Comparison of ENCODE assay signal across 18 cellular contexts in genomic region chr3:136186850-136187249, GRCh38. TPM values are rescaled to one million over a fixed set of nuclear protein-coding genes. Genes with fewer than 3 reads are reported as not detected.
DNase-seq lines count a peak whose midpoint lies in the region; ATAC-seq, FAIRE-seq and TF ChIP-seq lines count a peak whose summit lies in the region.
"Had no signal": no experiment of that assay in that cellular context is flagged by ENCODE, and none has a peak within 500 bp of the region (broad histone marks: within the 10 kb centered on the region; RNA-seq: fewer than 3 reads in every experiment).

No MANE protein-coding gene starts in this region.

- TF ChIP-seq POLR2A in IMR-90 (IDR thresholded peaks at IDR 0.05; ENCODE audit: low read depth, low read length) (no peak), GM12878 (IDR thresholded peaks at IDR 0.05; ENCODE audit: low read depth, low read length) (no peak), GM12892 (IDR thresholded peaks at IDR 0.05; ENCODE audit: low read depth, low read length) (no peak)

- H3K4ac ChIP-seq in IMR-90 (ENCODE audit: low read depth, low read length) = no peak overlapping the region

- H2BK15ac ChIP-seq in IMR-90 (ENCODE audit: low read depth, low read length) = no peak overlapping the region

- H3K14ac ChIP-seq in IMR-90 (replicated peaks; ENCODE audit: low read depth, low read length) = no peak overlapping the region

- peaks cover 36 to 98% (median 73%) of the 10 kb centered on the region in 4 donors for H3K4me1 Mint-ChIP-seq in CD4-positive, CD25-positive, alpha-beta regulatory T cell
- peaks cover 66 to 99% (median 93%) of the 10 kb centered on the region in 7 donors for H3K4me1 Mint-ChIP-seq in naive thymus-derived CD4-positive, alpha-beta T cell

- peak overlapping the region; percentile 67 for H3K4me3 ChIP-seq in CD4-positive, CD25-positive, alpha-beta regulatory T cell (ENCODE audit: low read depth, low read length)
- no peak overlapping the region for H3K4me3 ChIP-seq in IMR-90 (ENCODE audit: insufficient read depth, low read depth, low read length)
- H3K4me3 ChIP-seq in GM12878 = peak overlapping the region; percentile 30; the same call in 1 of the 2 replicates
- H3K4me3 ChIP-seq in naive thymus-derived CD4-positive, alpha-beta T cell (ENCODE audit: low read length) = peak overlapping the region; percentile 1
- H3K4me3 ChIP-seq: ovary had no signal

- no peak overlapping the region for H2AK9ac ChIP-seq in IMR-90 (replicated peaks; ENCODE audit: low read depth, low read length, poor library complexity)

- DNase-seq in CD4-positive, CD25-positive, alpha-beta regulatory T cell = no peak
- DNase-seq in IMR-90 = peak; percentile 17
- DNase-seq in GM12878 (ENCODE audit: low read depth, low spot score) = no peak
- no peak for DNase-seq in naive thymus-derived CD4-positive, alpha-beta T cell
- DNase-seq in NCI-H2107 (lab: John Stamatoyannopoulos, UW) = no peak
- no peak for DNase-seq in NOMO-1 treated with DMSO at 0.1 percent for 48 hours (lab: John Stamatoyannopoulos, UW; ENCODE audit: unreplicated experiment)
- DNase-seq in GM12892 (ENCODE audit: insufficient read length) = no peak
- DNase-seq: activated CD4-positive, alpha-beta T cell treated with anti-CD3 and anti-CD28 coated beads for 4 hours; AML-193; glutamatergic neuron; KG1; NCI-H1092 treated with DMSO at 0.1 percent for 48 hours; NCI-H2171 treated with DMSO at 0.1 percent for 48 hours; ovary; SIG-M5 had no signal

- SMC1A ChIA-PET in GM12878 (lab: Charles Lee; ENCODE audit: uncharacterized antibody, unreplicated experiment) = interaction anchor here (1.5 to 1.7 kb wide), 3 partner anchors 10 to 96 kb away, joined by 3 to 5 read pairs (median 3); partner anchors contain the start of gene MSL2

- no peak overlapping the region for H4K91ac ChIP-seq in IMR-90 (ENCODE audit: insufficient read depth, low read depth, low read length)

- H2AK5ac ChIP-seq in IMR-90 (ENCODE audit: low read depth, low read length) = no peak overlapping the region

- peak overlapping the region; percentile 10 for H2BK5ac ChIP-seq in IMR-90 (ENCODE audit: low read depth, low read length, poor library complexity, severe bottlenecking)

- BruUV-seq in IMR-90 (replicated peaks; lab: Mats Ljungman, UMichigan) = no TSS peak
- BruUV-seq in GM12878 (replicated peaks; lab: Mats Ljungman, UMichigan) = no TSS peak

- no peak overlapping the region for H4K8ac ChIP-seq in IMR-90 (ENCODE audit: low read depth in 2 of 2, low read length in 2 of 2)

- H3K9ac ChIP-seq in IMR-90 (ENCODE audit: low read depth, low read length) (no peak overlapping the region), GM12878 (ENCODE audit: control insufficient read depth, insufficient read depth, low read length) (no peak overlapping the region)

- peaks cover 0 to 21% of the 10 kb centered on the region in 2 experiments; a peak in 1 of 4 replicates for H3K79me1 ChIP-seq in IMR-90 (ENCODE audit: low read depth in 1 of 2, low read length in 2 of 2)

- no peak overlapping the region for H3K56ac ChIP-seq in IMR-90 (ENCODE audit: extremely low read depth, insufficient read depth, low read length)

- peaks cover 23% of the 10 kb centered on the region for H3K9me1 ChIP-seq in IMR-90 (ENCODE audit: insufficient read depth, low read length)

- RAD21 ChIA-PET in GM12878 (lab: Charles Lee; ENCODE audit: unreplicated experiment) = no interaction called here

- no peak overlapping the region for H2BK120ac ChIP-seq in IMR-90 (ENCODE audit: low read depth, low read length)

- FAIRE-seq in GM12878 (lab: Jason Lieb, UNC) (no peak), GM12892 (lab: Jason Lieb, UNC) (no peak)
- FAIRE-seq: endothelial cell of umbilical vein had no signal

- no peak for TF ChIP-seq EP300 in GM12878 (IDR thresholded peaks at IDR 0.05; ENCODE audit: borderline replicate concordance in 1 of 2, control insufficient read depth in 1 of 2, low read depth in 2 of 2, low read length in 2 of 2)

- H3K23ac ChIP-seq in IMR-90 (ENCODE audit: low read depth, low read length) = no peak overlapping the region

- H3K36me3 Mint-ChIP-seq in CD4-positive, CD25-positive, alpha-beta regulatory T cell = peaks cover 16% of the 10 kb centered on the region
- H3K36me3 Mint-ChIP-seq in naive thymus-derived CD4-positive, alpha-beta T cell = peaks cover 3 to 17% (median 4%) of the 10 kb centered on the region in 5 donors

- CTCF ChIA-PET in IMR-90 (lab: Yijun Ruan, JAX) (no interaction called here), GM12878 (lab: Yijun Ruan, JAX) (no interaction called here)
- CTCF ChIA-PET in naive thymus-derived CD4-positive, alpha-beta T cell (lab: Charles Lee) = no interaction called here

- H3K36me3 ChIP-seq in CD4-positive, CD25-positive, alpha-beta regulatory T cell (ENCODE audit: control insufficient read depth, insufficient read depth, low read length) = no peaks in the 10 kb centered on the region
- H3K36me3 ChIP-seq in IMR-90 (ENCODE audit: control insufficient read depth, insufficient read depth, low read length) = no peaks in the 10 kb centered on the region
- peaks cover 0 to 2% of the 10 kb centered on the region in 2 experiments; a peak in 1 of 4 replicates for H3K36me3 ChIP-seq in GM12878 (ENCODE audit: control insufficient read depth in 2 of 2, insufficient read depth in 2 of 2, low read length in 1 of 2)
- no peaks in the 10 kb centered on the region for H3K36me3 ChIP-seq in naive thymus-derived CD4-positive, alpha-beta T cell (ENCODE audit: control insufficient read depth in 2 of 3, insufficient read depth in 3 of 3, low read length in 3 of 3)
- H3K36me3 ChIP-seq: ovary had no signal

- intact Hi-C loops in IMR-90 (cut with micrococcal nuclease) (loop anchor here (2.0 kb wide), 1 partner anchor 36 kb away; no protein-coding TSS in a partner anchor), GM12878 (cut with micrococcal nuclease; ENCODE audit: unreplicated experiment) (no loop called here)
- intact Hi-C loops in naive thymus-derived CD4-positive, alpha-beta T cell (cut with micrococcal nuclease) = loop anchor here in 1 of 2 donors (1.0 kb wide), 1 partner anchor 7 kb away; no protein-coding TSS in a partner anchor

- no peak for TF ChIP-seq RAD21 in IMR-90 (IDR thresholded peaks at IDR 0.05; ENCODE audit: low read length)
- TF ChIP-seq RAD21 in GM12878 (IDR thresholded peaks at IDR 0.05; ENCODE audit: insufficient read depth, low read depth, low read length) = no peak

- H3K27ac Mint-ChIP-seq in CD4-positive, CD25-positive, alpha-beta regulatory T cell = no peak overlapping the region
- H3K27ac Mint-ChIP-seq in naive thymus-derived CD4-positive, alpha-beta T cell = peak overlapping the region in 7 of 9 donors; percentile 4 to 64 (median 55)

- POLR2A ChIA-PET in IMR-90 (lab: Charles Lee; ENCODE audit: unreplicated experiment) = no interaction called here
- POLR2A ChIA-PET in GM12878 (lab: Charles Lee) = interaction anchor here (0.7 to 3.9 kb wide), 2 partner anchors 10 to 341 kb away, joined by 3 to 14 read pairs; partner anchors contain the start of gene MSL2
- POLR2A ChIA-PET in naive thymus-derived CD4-positive, alpha-beta T cell (lab: Charles Lee) = interaction anchor here (1.0 to 3.3 kb wide), 3 partner anchors 7 to 69 kb away, joined by 3 to 24 read pairs (median 5); partner anchors contain the start of gene MSL2

- TF ChIP-seq CTCF in IMR-90 (conservative IDR thresholded peaks at IDR 0.05; ENCODE audit: low read depth, low read length) = no peak
- no peak for TF ChIP-seq CTCF in GM12878 (IDR thresholded peaks at IDR 0.05 in 2 of 3, conservative IDR thresholded peaks at IDR 0.05 in 1 of 3; ENCODE audit: control insufficient read depth in 2 of 3, extremely low read depth in 1 of 3, insufficient read depth in 1 of 3, low read depth in 3 of 3, low read length in 3 of 3)

- no peaks in the 10 kb centered on the region for H3K27me3 ChIP-seq in CD4-positive, CD25-positive, alpha-beta regulatory T cell (ENCODE audit: control insufficient read depth, insufficient read depth, low read length)
- H3K27me3 ChIP-seq in IMR-90 (ENCODE audit: control insufficient read depth, insufficient read depth, low read length) = no peaks in the 10 kb centered on the region
- no peaks in the 10 kb centered on the region for H3K27me3 ChIP-seq in GM12878 (replicated peaks in 1 of 2; ENCODE audit: control insufficient read depth in 2 of 2, insufficient read depth in 2 of 2, low read length in 1 of 2)
- no peaks in the 10 kb centered on the region for H3K27me3 ChIP-seq in naive thymus-derived CD4-positive, alpha-beta T cell (ENCODE audit: control insufficient read depth in 2 of 2, insufficient read depth in 2 of 2, low read length in 2 of 2)
- H3K27me3 ChIP-seq: ovary had no signal

- H3K18ac ChIP-seq in IMR-90 (ENCODE audit: low read depth, low read length) = no peak overlapping the region

- H2AFZ ChIP-seq in IMR-90 (replicated peaks; ENCODE audit: low read length, poor library complexity) (no peak overlapping the region), GM12878 (ENCODE audit: control insufficient read depth, low read depth, low read length) (no peak overlapping the region)

- H3K4me2 ChIP-seq in IMR-90 (ENCODE audit: low read depth, low read length) (no peak overlapping the region), GM12878 (ENCODE audit: control insufficient read depth, insufficient read depth) (peak overlapping the region; percentile 17; the same call in 1 of the 2 replicates)

- H4K5ac ChIP-seq in IMR-90 (ENCODE audit: low read depth, low read length) = no peak overlapping the region

- no CpG with 5 or more reads among the region's 4 CpGs for WGBS in IMR-90 (ENCODE audit: extremely low coverage in 2 of 2, insufficient read length in 1 of 2), 2 experiments
- WGBS in GM12878 (ENCODE audit: insufficient coverage, insufficient replicate concordance, low lambda C conversion rate, missing lambda C conversion rate) = 84% methylated on average over 4 of the region's 4 CpGs

- no peak overlapping the region for H2BK20ac ChIP-seq in IMR-90 (ENCODE audit: low read depth, low read length)

- peaks cover 95% of the 10 kb centered on the region for H4K20me1 ChIP-seq in IMR-90 (ENCODE audit: insufficient read depth, low read length)
- H4K20me1 ChIP-seq in GM12878 (ENCODE audit: control insufficient read depth, insufficient read depth) = peaks cover 18% of the 10 kb centered on the region

- H3K4me1 ChIP-seq in CD4-positive, CD25-positive, alpha-beta regulatory T cell (ENCODE audit: control insufficient read depth, insufficient read depth, low read length, poor library complexity, severe bottlenecking) = peaks cover 93% of the 10 kb centered on the region
- H3K4me1 ChIP-seq in IMR-90 (ENCODE audit: control insufficient read depth, insufficient read depth, low read length) = peaks cover 15% of the 10 kb centered on the region
- H3K4me1 ChIP-seq in GM12878 (ENCODE audit: control insufficient read depth, insufficient read depth, low read length) = peaks cover 10% of the 10 kb centered on the region; the same call in 1 of the 2 replicates
- peaks cover 60 to 65% of the 10 kb centered on the region in 2 donors for H3K4me1 ChIP-seq in naive thymus-derived CD4-positive, alpha-beta T cell (ENCODE audit: control insufficient read depth in 2 of 2, insufficient read depth in 2 of 2, low read length in 2 of 2)

- in situ Hi-C loops in IMR-90 (cut with MboI; ENCODE audit: low sequenced_read_pairs) = no loop called here
- in situ Hi-C loops in GM12878 (cut with MboI) = loop anchor here (5.0 kb wide), 1 partner anchor 560 kb away; no protein-coding TSS in a partner anchor

- H3K79me2 ChIP-seq in GM12878 (ENCODE audit: control insufficient read depth, insufficient read depth, low read length) = peaks cover 100% of the 10 kb centered on the region

- dilution Hi-C loops in IMR-90 (cut with HindIII; ENCODE audit: low sequenced_read_pairs, unreplicated experiment) = no loop called here

- H3K9me3 Mint-ChIP-seq in CD4-positive, CD25-positive, alpha-beta regulatory T cell = peaks cover 0 to 1% (median 0%) of the 10 kb centered on the region in 7 donors
- H3K9me3 Mint-ChIP-seq in naive thymus-derived CD4-positive, alpha-beta T cell = no peaks in the 10 kb centered on the region

- H3K9me3 ChIP-seq in CD4-positive, CD25-positive, alpha-beta regulatory T cell (ENCODE audit: control insufficient read depth in 2 of 2, low read length in 2 of 2) = no peaks in the 10 kb centered on the region
- H3K9me3 ChIP-seq in IMR-90 (ENCODE audit: control insufficient read depth, insufficient read depth, low read length) (no peaks in the 10 kb centered on the region), GM12878 (replicated peaks; ENCODE audit: control insufficient read depth, insufficient read depth, low read length) (no peaks in the 10 kb centered on the region; the same call in 2 of the 3 replicates)
- no peaks in the 10 kb centered on the region for H3K9me3 ChIP-seq in naive thymus-derived CD4-positive, alpha-beta T cell (ENCODE audit: control insufficient read depth in 2 of 3, low read length in 3 of 3)
- H3K9me3 ChIP-seq: ovary had no signal

- peak overlapping the region; percentile 23 to 100 (median 60) for H3K4me3 Mint-ChIP-seq in CD4-positive, CD25-positive, alpha-beta regulatory T cell
- peak overlapping the region in 9 of 10 donors; percentile 46 to 98 (median 78) for H3K4me3 Mint-ChIP-seq in naive thymus-derived CD4-positive, alpha-beta T cell

- ATAC-seq in CD4-positive, CD25-positive, alpha-beta regulatory T cell (ENCODE audit: low read depth in 2 of 2) = no peak
- ATAC-seq in IMR-90 (ENCODE audit: low read depth) (peak; percentile 16), GM12878 (no peak), HG03342 (IDR thresholded peaks at IDR 0.05; ENCODE audit: unreplicated experiment) (no peak)
- ATAC-seq in naive thymus-derived CD4-positive, alpha-beta T cell = no peak

- peak overlapping the region; percentile 55 for H3K27ac ChIP-seq in CD4-positive, CD25-positive, alpha-beta regulatory T cell (ENCODE audit: insufficient read depth, low read length, poor library complexity, severe bottlenecking)
- H3K27ac ChIP-seq in IMR-90 (ENCODE audit: insufficient read depth, low read length) (no peak overlapping the region; the same call in 1 of the 2 replicates), GM12878 (ENCODE audit: control insufficient read depth, insufficient read depth) (no peak overlapping the region)
- H3K27ac ChIP-seq in naive thymus-derived CD4-positive, alpha-beta T cell (ENCODE audit: low read depth, low read length) = peak overlapping the region; percentile 40
- H3K27ac ChIP-seq: HL-60, ovary had no signal

- H3K27me3 Mint-ChIP-seq in CD4-positive, CD25-positive, alpha-beta regulatory T cell = no peaks in the 10 kb centered on the region
- H3K27me3 Mint-ChIP-seq in naive thymus-derived CD4-positive, alpha-beta T cell = no peaks in the 10 kb centered on the region

RNA-seq across cellular contexts. Expression of gene MSL2, which starts 9.3 kb away (rescaled TPM):
- total RNA-seq in CD4-positive, CD25-positive, alpha-beta regulatory T cell = 146 TPM
- 10 to 100 TPM; 31.2 to 52.1 (median 35.4) TPM for polyA plus RNA-seq in CD4-positive, CD25-positive, alpha-beta regulatory T cell
- 13.6 and 20.8 TPM in 2 replicates for total RNA-seq in IMR-90 (2012; rRNA removed)
- 4.0 and 7.1 TPM in 2 replicates for polyA plus RNA-seq in IMR-90 (2012; rRNA removed)
- polyA plus RNA-seq in IMR-90 (2012; cell fraction: cytosol; rRNA removed) = 1.2 and 2.3 TPM in 2 replicates
- 0.79 and 3.5 TPM in 2 replicates for polyA plus RNA-seq in IMR-90 (2012; cell fraction: nucleus; rRNA removed; ENCODE audit: low replicate concordance)
- total RNA-seq in GM12878 (2013; cell fraction: nucleolus; rRNA removed) = 68.7 and 77.6 TPM in 2 replicates
- total RNA-seq in GM12878 (2014; rRNA removed) = 10.3 and 11.6 TPM in 2 replicates
- total RNA-seq in GM12878 (2014; rRNA removed; fragmentation: Illumina TruSeq; extraction: Trizol) = 17.5 and 17.9 TPM in 2 replicates
- 30.7 and 31.7 TPM in 2 replicates for total RNA-seq in GM12878 (2021)
- 11.6 TPM for polyA plus RNA-seq in GM12878 (2011; ENCODE audit: low read depth)
- polyA plus RNA-seq in GM12878 (2011; rRNA removed) = 26.9 and 29.8 TPM in 2 replicates
- polyA plus RNA-seq in GM12878 (2011; cell fraction: cytosol; rRNA removed) = 10.6 and 19.8 TPM in 2 replicates
- polyA plus RNA-seq in GM12878 (2011; cell fraction: nucleus; rRNA removed) = 12.1 and 14.3 TPM in 2 replicates
- polyA plus RNA-seq in GM12878 (2012) = 16.7 and 16.9 TPM in 2 replicates
- polyA plus RNA-seq in GM12878 (2014; fragmentation: Illumina TruSeq; extraction: Trizol) = 21.5 and 32.2 TPM in 2 replicates
- 1 to 10 TPM; 3.5 TPM for polyA plus RNA-seq in GM12878 (2014; fragmentation: Nextera tagmentation; extraction: Ambion mirVana)
- polyA plus RNA-seq in GM12878 (2014; rRNA removed) = 10.7 and 10.9 TPM in 2 replicates
- 1 to 10 TPM; 4.9 to 8.3 TPM for polyA plus RNA-seq in GM12878 (2016; fragmentation: Nextera tagmentation; extraction: Ambion mirVana)
- polyA minus RNA-seq in GM12878 (2011; rRNA and poly(A)+ RNA removed) = 24.4 and 39.5 TPM in 2 replicates
- 9.9 and 10.8 TPM in 2 replicates for polyA minus RNA-seq in GM12878 (2011; cell fraction: cytosol; rRNA and poly(A)+ RNA removed)
- 13.2 and 22.3 TPM in 2 replicates for polyA minus RNA-seq in GM12878 (2011; cell fraction: nucleus; rRNA and poly(A)+ RNA removed)
- 100 to 1,000 TPM in 3 of 5 experiments, 10 to 100 TPM in 2; 57.8 to 110 (median 107) TPM for total RNA-seq in naive thymus-derived CD4-positive, alpha-beta T cell
- 10 to 100 TPM; 40.9 to 42.8 TPM for polyA plus RNA-seq in naive thymus-derived CD4-positive, alpha-beta T cell
- 8.9 TPM for polyA plus RNA-seq in GM12892 (2012; ENCODE audit: missing spikeins)

Comparison
In these comparisons a context has a peak if more than half of its experiments do, and no peak if none do; other contexts are left out.
1. H3K27ac ChIP-seq: peak in CD4-positive, CD25-positive, alpha-beta regulatory T cell (single experiment) and naive thymus-derived CD4-positive, alpha-beta T cell (single experiment); none in IMR-90 (single experiment) and GM12878 (single experiment).
2. H3K27ac Mint-ChIP-seq: peak in naive thymus-derived CD4-positive, alpha-beta T cell (7 of 9); none in CD4-positive, CD25-positive, alpha-beta regulatory T cell (0 of 3).